8 cellular contexts compared by ENCODE assay signal in the genomic region with DNA sequence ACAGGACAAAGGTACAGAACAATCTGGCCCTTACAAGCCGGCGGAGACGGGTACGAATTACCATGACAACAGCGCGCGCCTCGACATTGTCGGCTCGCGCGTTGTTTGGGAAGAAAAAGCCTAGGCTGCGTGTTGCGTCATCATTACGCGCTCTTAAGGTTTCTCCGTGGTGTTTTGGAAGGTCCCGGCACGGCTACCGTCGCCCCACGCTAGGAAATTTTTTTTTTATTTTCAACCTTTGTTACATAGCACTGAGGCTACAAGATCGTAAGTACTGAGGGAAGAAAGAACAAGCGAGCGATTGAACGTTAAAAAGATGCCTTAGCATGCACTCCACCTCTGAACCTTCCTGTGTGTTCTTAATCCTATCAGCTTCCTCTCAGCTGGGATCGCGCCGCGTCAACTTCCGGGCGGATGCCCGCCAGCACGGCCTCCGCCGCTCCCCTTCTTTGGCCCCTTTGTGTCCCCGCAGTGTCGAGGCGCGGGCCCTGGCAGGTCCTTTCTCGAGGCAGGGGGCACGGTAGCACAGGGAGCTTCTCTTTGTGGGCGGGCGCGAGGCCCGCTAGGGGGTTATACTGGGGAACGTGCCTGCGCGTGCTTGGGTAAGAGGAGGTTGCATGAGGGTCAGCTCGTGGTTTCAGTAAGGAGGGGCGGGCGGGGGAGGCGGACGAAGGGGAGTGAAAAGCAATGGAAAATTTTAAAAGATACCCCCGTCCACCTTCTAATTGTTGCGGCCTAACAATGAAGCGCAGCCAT.
DNase-seq lines count a peak whose midpoint lies in the region; ATAC-seq and TF ChIP-seq lines count a peak whose summit lies in the region.

Gene SMARCAD1, plus strand, starts transcription at position 397 of the 756 bp plus-strand sequence. CDS start 530 bp downstream, outside the sequence.

- no peak for TF ChIP-seq CTCF in OCI-LY3 (IDR thresholded peaks at IDR 0.05; ENCODE audit: low read depth, low read length)

- peaks cover 13% of the 10 kb centered on the region for H3K4me1 ChIP-seq in OCI-LY3 (ENCODE audit: low read length)

- peak within 1 kb of the TSS; percentile 80 for H3K27ac ChIP-seq in OCI-LY3 (ENCODE audit: low read length)

- peaks cover 22% of the 10 kb centered on the region for H3K36me3 ChIP-seq in OCI-LY3 (replicated peaks; ENCODE audit: low read depth, low read length)

- ATAC-seq in GM21515 (IDR thresholded peaks at IDR 0.05; ENCODE audit: unreplicated experiment) = peak; percentile 96

- peak within 1 kb of the TSS; percentile 93 for H3K4me3 ChIP-seq in OCI-LY3 (ENCODE audit: low read length)

- H3K9me3 ChIP-seq in OCI-LY3 (ENCODE audit: insufficient read depth, low read length) = peaks cover 2% of the 10 kb centered on the region; the same call in 1 of the 2 replicates

- H3K27me3 ChIP-seq in OCI-LY3 (ENCODE audit: low read depth, low read length) = no peaks in the 10 kb centered on the region

- H3K4me2 ChIP-seq in OCI-LY3 (ENCODE audit: low read length) = peak within 1 kb of the TSS; percentile 91

- H2AFZ ChIP-seq in OCI-LY3 (ENCODE audit: low read depth, low read length) = peak within 1 kb of the TSS; percentile 97

- DNase-seq in D341Med (ENCODE audit: low spot score) = peak; percentile 90
- peak; percentile 52 for DNase-seq in HuH-7 (ENCODE audit: low spot score)
- peak; percentile 92 for DNase-seq in activated CD8-positive, alpha-beta memory T cell treated with anti-CD3 and anti-CD28 coated beads, Interleukin-2, amount 50 U/mL, for 48 hours
- peak; percentile 70 for DNase-seq in epidermal melanocyte (ENCODE audit: insufficient read length, low spot score)
- peak; percentile 87 for DNase-seq in middle frontal gyrus (ENCODE audit: extremely low spot score, low spot score)
- DNase-seq in stimulated activated CD8-positive, alpha-beta memory T cell treated with anti-CD3 and anti-CD28 coated beads, Interleukin-2, amount 100 ng/mL, for 48 hours (ENCODE audit: low read depth in 2 of 2) = peak; percentile 75 to 82

- H4K20me1 ChIP-seq in OCI-LY3 (ENCODE audit: insufficient read depth, low read length) = no peaks in the 10 kb centered on the region

- H3K79me2 ChIP-seq in OCI-LY3 (ENCODE audit: low read length) = peaks cover 38% of the 10 kb centered on the region

- H3K9ac ChIP-seq in OCI-LY3 (ENCODE audit: low read length) = peak within 1 kb of the TSS; percentile 93

Comparison
In these comparisons a context has a peak if more than half of its experiments do, and no peak if none do; other contexts are left out.
1. Peak in every context shown above with its lines: DNase-seq, ATAC-seq, H3K4me3 ChIP-seq and H3K27ac ChIP-seq.